ENCODE assay signal across 8 cellular contexts in genomic region chr14:102140750-102141145, GRCh38. TPM values are rescaled to one million over a fixed set of nuclear protein-coding genes. Genes with fewer than 3 reads are reported as not detected.
DNase-seq lines count a peak whose midpoint lies in the region; FAIRE-seq and TF ChIP-seq lines count a peak whose summit lies in the region.

No MANE protein-coding gene starts in this region.

- no peak overlapping the region for H4K91ac ChIP-seq in H1 (replicated peaks; ENCODE audit: insufficient read length, low read length)

- no peak overlapping the region for H3K56ac ChIP-seq in H1 (replicated peaks; ENCODE audit: insufficient read length, low read depth, low read length)

- DNase-seq in NT2/D1 (ENCODE audit: low read depth, low spot score): no peak
- DNase-seq in H1 (ENCODE audit: low read depth in 1 of 2, low spot score in 2 of 2): no peak
- no peak for DNase-seq in dedifferentiated amniotic fluid mesenchymal stem cell (ENCODE audit: extremely low spot score)
- DNase-seq in activated effector memory CD4-positive, alpha-beta T cell treated with anti-CD3 and anti-CD28 coated beads, Interleukin-2, amount 50 U/mL, for 16 hours: no peak
- no peak for DNase-seq in effector CD8-positive, alpha-beta T cell (lab: John Stamatoyannopoulos, UW)
- DNase-seq in SIG-M5 (lab: John Stamatoyannopoulos, UW): no peak

- no peak for TF ChIP-seq POLR2A in H1 (IDR thresholded peaks at IDR 0.05; ENCODE audit: control extremely low read depth in 1 of 2, low read depth in 2 of 2, low read length in 2 of 2)

- H2BK20ac ChIP-seq in H1 (ENCODE audit: low read length): no peak overlapping the region

- H3K36me3 Mint-ChIP-seq in nephron (ENCODE audit: low read depth): no peaks in the 10 kb centered on the region

- no peak overlapping the region for H2BK15ac ChIP-seq in H1 (ENCODE audit: low read length)

- H3K27ac Mint-ChIP-seq in nephron: peak overlapping the region; percentile 74 to 99 (median 94)

- H3K18ac ChIP-seq in H1 (ENCODE audit: extremely low read depth, low read length): no peak overlapping the region

- no peak overlapping the region for H3K23ac ChIP-seq in H1 (ENCODE audit: insufficient read length)

- no peaks in the 10 kb centered on the region for H3K27me3 Mint-ChIP-seq in nephron (ENCODE audit: low read depth)

- H3K79me2 ChIP-seq in H1 (ENCODE audit: control insufficient read depth in 1 of 2, insufficient read depth in 2 of 2, low read length in 2 of 2): peaks cover 9 to 66% of the 10 kb centered on the region in 2 experiments

- peaks cover 30% of the 10 kb centered on the region for H3K4me1 Mint-ChIP-seq in nephron

- FAIRE-seq in H1 (lab: Jason Lieb, UNC): no peak

- H3K9ac ChIP-seq in NT2/D1 (ENCODE audit: insufficient read length, low read depth): peak overlapping the region; percentile 99
- peak overlapping the region in 2 of 4 experiments; percentile 94 to 96; a peak in 4 of 7 replicates for H3K9ac ChIP-seq in H1 (replicated peaks in 1 of 4; ENCODE audit: extremely low read depth in 1 of 4, low read depth in 3 of 4, low read length in 3 of 4)

- H3K9me3 ChIP-seq in NT2/D1 (ENCODE audit: insufficient read depth, low read length) (no peaks in the 10 kb centered on the region), H1 (ENCODE audit: insufficient read depth in 2 of 2, low read depth in 1 of 2, low read length in 1 of 2) (no peaks in the 10 kb centered on the region)

- H3K4me2 ChIP-seq in H1 (ENCODE audit: insufficient read depth in 1 of 2, low read depth in 2 of 2, low read length in 2 of 2): peak overlapping the region; percentile 91 to 99

- TF ChIP-seq EP300 in H1 (IDR thresholded peaks at IDR 0.05; ENCODE audit: borderline replicate concordance in 1 of 2, low read depth in 2 of 2, low read length in 2 of 2): no peak

- H2AFZ ChIP-seq in H1 (ENCODE audit: low read length): no peak overlapping the region

- no peak overlapping the region for H2BK5ac ChIP-seq in H1 (ENCODE audit: low read depth, low read length)

- H3K4me3 Mint-ChIP-seq in nephron: peak overlapping the region; percentile 99

- no peak overlapping the region for H4K5ac ChIP-seq in H1 (ENCODE audit: insufficient read length, low read depth, low read length)

- no peak overlapping the region for H2BK12ac ChIP-seq in H1 (ENCODE audit: low read depth, low read length)

- H3K9me3 Mint-ChIP-seq in nephron: no peaks in the 10 kb centered on the region

- H4K8ac ChIP-seq in H1 (ENCODE audit: extremely low read depth, insufficient read depth, low read length): no peak overlapping the region

- H3K4me3 ChIP-seq in NT2/D1 (ENCODE audit: insufficient read length, low read depth): peak overlapping the region; percentile 97
- H3K4me3 ChIP-seq in H1 (ENCODE audit: extremely low read depth in 1 of 4, insufficient read depth in 2 of 4, low read depth in 3 of 4, low read length in 4 of 4): peak overlapping the region; percentile 74 to 98 (median 88)

- POLR2A ChIA-PET in H1 (lab: Charles Lee; ENCODE audit: partially characterized antibody): interaction anchor here (0.8 to 2.2 kb wide), 3 partner anchors 40 to 785 kb away, joined by 3 to 6 read pairs (median 3); no protein-coding TSS in a partner anchor

- H3K27me3 ChIP-seq in NT2/D1 (ENCODE audit: insufficient read depth, insufficient read length) (no peaks in the 10 kb centered on the region), H1 (replicated peaks in 1 of 4; ENCODE audit: control insufficient read depth in 3 of 4, extremely low read depth in 1 of 4, insufficient read depth in 3 of 4, low read length in 3 of 4) (no peaks in the 10 kb centered on the region)

- WGBS in H1 (ENCODE audit: extremely low coverage in 1 of 2, insufficient coverage in 1 of 2, insufficient read length in 1 of 2, insufficient replicate concordance in 2 of 2, low coverage in 1 of 2, low lambda C conversion rate in 2 of 2, missing lambda C conversion rate in 1 of 2), 2 experiments: 27% methylated on average over 9 of the region's 9 CpGs; no CpG with 5 or more reads in 1 of the 2 experiments

- H3K4me1 ChIP-seq in NT2/D1 (ENCODE audit: insufficient read depth, insufficient read length) (no peaks in the 10 kb centered on the region), H1 (replicated peaks in 1 of 4; ENCODE audit: control insufficient read depth in 3 of 4, insufficient read depth in 4 of 4, low read length in 3 of 4) (peaks cover 0 to 12% (median 2%) of the 10 kb centered on the region in 4 experiments; a peak in 4 of 7 replicates)

- H3K14ac ChIP-seq in H1 (ENCODE audit: insufficient read length): no peak overlapping the region

- CTCF ChIA-PET in H1 (lab: Charles Lee; ENCODE audit: partially characterized antibody): interaction anchor here (0.6 to 1.2 kb wide), 2 partner anchors 14 to 173 kb away, joined by 3 to 4 read pairs; no protein-coding TSS in a partner anchor

- H3K36me3 ChIP-seq in NT2/D1 (ENCODE audit: insufficient read depth, insufficient read length, low read length) (peaks cover 3% of the 10 kb centered on the region), H1 (ENCODE audit: control insufficient read depth in 2 of 4, insufficient read depth in 4 of 4, low read length in 3 of 4) (peaks cover 0 to 3% (median 0%) of the 10 kb centered on the region in 4 experiments; a peak in 1 of 8 replicates)

- no peaks in the 10 kb centered on the region; the same call in 1 of the 2 replicates for H3K23me2 ChIP-seq in H1 (ENCODE audit: low read depth, low read length)

- no peak overlapping the region for H2AK5ac ChIP-seq in H1 (ENCODE audit: low read depth, low read length)

- H3K79me1 ChIP-seq in H1 (ENCODE audit: low read depth, low read length): peaks cover 12% of the 10 kb centered on the region

- H2BK120ac ChIP-seq in H1 (replicated peaks; ENCODE audit: low read depth, low read length): no peak overlapping the region

- TF ChIP-seq CTCF in C4-2B (conservative IDR thresholded peaks at IDR 0.05) (no peak), H1 (IDR thresholded peaks at IDR 0.05; ENCODE audit: control extremely low read depth in 1 of 3, insufficient read depth in 1 of 3, low read depth in 1 of 3, low read length in 3 of 3) (no peak), nephron (IDR thresholded peaks at IDR 0.05; ENCODE audit: unreplicated experiment in 3 of 3) (no peak)

- TF ChIP-seq RAD21 in H1 (IDR thresholded peaks at IDR 0.05 in 1 of 2, conservative IDR thresholded peaks at IDR 0.05 in 1 of 2; ENCODE audit: low read depth in 2 of 2, low read length in 2 of 2): no peak

- peak overlapping the region; percentile 84 for H3K27ac ChIP-seq in C4-2B
- H3K27ac ChIP-seq in H1 (ENCODE audit: low read depth, low read length): no peak overlapping the region

- peaks cover 0 to 5% of the 10 kb centered on the region in 2 experiments for H4K20me1 ChIP-seq in H1 (replicated peaks in 1 of 2; ENCODE audit: control insufficient read depth in 1 of 2, insufficient read depth in 2 of 2, low read length in 2 of 2)

- H3K4ac ChIP-seq in H1 (replicated peaks; ENCODE audit: insufficient read length, low read depth, low read length): no peak overlapping the region

TF ChIP-seq in H1, 55 proteins besides CTCF, POLR2A, EP300 and RAD21:
- TF ChIP-seq SAP30 (IDR thresholded peaks at IDR 0.05; ENCODE audit: insufficient read depth, insufficient replicate concordance, low read length) (peak; percentile 31), SP1 (IDR thresholded peaks at IDR 0.05; ENCODE audit: low read depth, low read length) (no peak)

RNA-seq across cellular contexts. Expression of gene WDR20, which starts 1.1 kb away (rescaled TPM):
- total RNA-seq in H1 (2021; fragmentation: NEBNext Ultra II Directional; extraction: Animal tissue kit (Norgen Biotek cat#: 25700)): 26.6 and 26.7 TPM in 2 replicates
- polyA plus RNA-seq in H1 (2011; rRNA removed): 10.9 and 11.2 TPM in 2 replicates
- polyA plus RNA-seq in H1 (2011; cell fraction: cytosol; rRNA removed): 14.2 TPM
- 14.9 TPM for polyA plus RNA-seq in H1 (2011; cell fraction: nucleus; rRNA removed)
- 15.3 to 17.9 TPM (median 15.8 TPM) in 4 replicates for polyA plus RNA-seq in H1 (2012, experiment 1 of 2)
- polyA plus RNA-seq in H1 (2012, experiment 2 of 2): 4.0 TPM
- polyA plus RNA-seq in H1 (2013, experiment 1 of 2): 13.7 TPM
- polyA plus RNA-seq in H1 (2013, experiment 2 of 2): 13.7 TPM
- polyA minus RNA-seq in H1 (2011; rRNA and poly(A)+ RNA removed): 35.7 and 35.9 TPM in 2 replicates
- polyA minus RNA-seq in H1 (2011; cell fraction: cytosol; rRNA and poly(A)+ RNA removed): 19.2 TPM
- 35.8 TPM for polyA minus RNA-seq in H1 (2011; cell fraction: nucleus; rRNA and poly(A)+ RNA removed)

RNA-seq across cellular contexts. Expression of gene HSP90AA1, which starts 53.9 kb away (rescaled TPM):
- total RNA-seq in H1 (2021; fragmentation: NEBNext Ultra II Directional; extraction: Animal tissue kit (Norgen Biotek cat#: 25700)): 846 and 878 TPM in 2 replicates
- polyA plus RNA-seq in H1 (2011; rRNA removed): 207 and 339 TPM in 2 replicates
- 573 TPM for polyA plus RNA-seq in H1 (2011; cell fraction: cytosol; rRNA removed)
- 133 TPM for polyA plus RNA-seq in H1 (2011; cell fraction: nucleus; rRNA removed)
- polyA plus RNA-seq in H1 (2012, experiment 1 of 2): 633 to 1,199 TPM (median 736 TPM) in 4 replicates
- 57.5 TPM for polyA plus RNA-seq in H1 (2012, experiment 2 of 2)
- 794 TPM for polyA plus RNA-seq in H1 (2013, experiment 1 of 2)
- 842 TPM for polyA plus RNA-seq in H1 (2013, experiment 2 of 2)
- 567 and 580 TPM in 2 replicates for polyA minus RNA-seq in H1 (2011; rRNA and poly(A)+ RNA removed)
- polyA minus RNA-seq in H1 (2011; cell fraction: cytosol; rRNA and poly(A)+ RNA removed): 1,082 TPM
- 248 TPM for polyA minus RNA-seq in H1 (2011; cell fraction: nucleus; rRNA and poly(A)+ RNA removed)
